In genomic region chr12:96193725-96194571, GRCh38 we compare ENCODE assay signal across 1 cellular context.
TF ChIP-seq lines count a peak whose summit lies in the region.

Gene ELK3, plus strand, starts transcription at chr12:96194375.

TF ChIP-seq in HepG2, 621 proteins besides CTCF, POLR2A, EP300 and RAD21 (continued from another document and continues in another):
- TF ChIP-seq ETV5 (CRISPR knock-in tag; IDR thresholded peaks at IDR 0.05; ENCODE audit: borderline replicate concordance) (peak; percentile 46; the same call in 1 of the 2 replicates), ZNF512B (CRISPR knock-in tag; IDR thresholded peaks at IDR 0.05; ENCODE audit: borderline replicate concordance) (no peak), NFIB (CRISPR knock-in tag; IDR thresholded peaks at IDR 0.05; ENCODE audit: borderline replicate concordance) (no peak), ZNF224 (CRISPR knock-in tag; IDR thresholded peaks at IDR 0.05) (no peak), ZSCAN22 (CRISPR knock-in tag; IDR thresholded peaks at IDR 0.05) (no peak), MNT (IDR thresholded peaks at IDR 0.05) (no peak), HOXA5 (CRISPR knock-in tag; IDR thresholded peaks at IDR 0.05) (0 out of 2 replicates have a peak, but pooled peaks have one; percentile 33), SMAD9 (CRISPR knock-in tag; IDR thresholded peaks at IDR 0.05) (no peak), TCF7 (IDR thresholded peaks at IDR 0.05; ENCODE audit: low read depth) (no peak), SAP130 (CRISPR knock-in tag; IDR thresholded peaks at IDR 0.05; ENCODE audit: low read depth) (peak; percentile 54; the same call in 1 of the 2 replicates), TOPORS (CRISPR knock-in tag; IDR thresholded peaks at IDR 0.05) (no peak), ZFP36L2 (CRISPR knock-in tag; IDR thresholded peaks at IDR 0.05) (no peak), NR2F2 (IDR thresholded peaks at IDR 0.05; ENCODE audit: borderline replicate concordance, low read depth) (no peak), NFE2L2 (IDR thresholded peaks at IDR 0.05; ENCODE audit: low read length) (no peak), IRX3 (CRISPR knock-in tag; IDR thresholded peaks at IDR 0.05; ENCODE audit: borderline replicate concordance, low read depth) (no peak), ZNF468 (CRISPR knock-in tag; IDR thresholded peaks at IDR 0.05) (no peak), ZNF296 (CRISPR knock-in tag; conservative IDR thresholded peaks at IDR 0.05) (no peak), GABPB1 (CRISPR knock-in tag; IDR thresholded peaks at IDR 0.05) (peak; percentile 53; the same call in 1 of the 2 replicates), PPARG (CRISPR knock-in tag; conservative IDR thresholded peaks at IDR 0.05) (no peak), RNF2 (conservative IDR thresholded peaks at IDR 0.05; ENCODE audit: low read depth) (no peak), KLF16 (CRISPR knock-in tag; IDR thresholded peaks at IDR 0.05) (no peak), ZNF414 (CRISPR knock-in tag; IDR thresholded peaks at IDR 0.05) (no peak), TFE3 (CRISPR knock-in tag; IDR thresholded peaks at IDR 0.05) (no peak), ZMYM3 (CRISPR knock-in tag; IDR thresholded peaks at IDR 0.05) (peak; percentile 55; the same call in 1 of the 2 replicates), TRIM22 (IDR thresholded peaks at IDR 0.05) (no peak), ZNF598 (CRISPR knock-in tag; IDR thresholded peaks at IDR 0.05; ENCODE audit: borderline replicate concordance) (no peak), SALL2 (CRISPR knock-in tag; IDR thresholded peaks at IDR 0.05) (no peak), ZNF550 (CRISPR knock-in tag; IDR thresholded peaks at IDR 0.05; ENCODE audit: borderline replicate concordance) (no peak), ZNF597 (CRISPR knock-in tag; IDR thresholded peaks at IDR 0.05) (no peak), SALL1 (CRISPR knock-in tag; IDR thresholded peaks at IDR 0.05) (no peak), ZNF800 (CRISPR knock-in tag; IDR thresholded peaks at IDR 0.05) (peak; percentile 14; the same call in 1 of the 2 replicates), REL (CRISPR knock-in tag; conservative IDR thresholded peaks at IDR 0.05) (no peak), THAP9 (CRISPR knock-in tag; IDR thresholded peaks at IDR 0.05; ENCODE audit: borderline replicate concordance) (no peak), CENPT (CRISPR knock-in tag; IDR thresholded peaks at IDR 0.05; ENCODE audit: low read depth) (no peak), ZNF567 (CRISPR knock-in tag; IDR thresholded peaks at IDR 0.05; ENCODE audit: borderline replicate concordance) (no peak), HNF1A (IDR thresholded peaks at IDR 0.05; ENCODE audit: low read depth) (no peak), HNF1A (CRISPR knock-in tag; IDR thresholded peaks at IDR 0.05; ENCODE audit: borderline replicate concordance) (no peak), ZNF724P (CRISPR knock-in tag; IDR thresholded peaks at IDR 0.05; ENCODE audit: borderline replicate concordance) (no peak), NFRKB (IDR thresholded peaks at IDR 0.05) (no peak), NKX3-1 (CRISPR knock-in tag; IDR thresholded peaks at IDR 0.05) (0 out of 2 replicates have a peak, but pooled peaks have one; percentile 38), ZNF276 (CRISPR knock-in tag; IDR thresholded peaks at IDR 0.05; ENCODE audit: low read depth) (no peak)
